ENCODE assay signal across 29 cellular contexts in the genomic region with DNA sequence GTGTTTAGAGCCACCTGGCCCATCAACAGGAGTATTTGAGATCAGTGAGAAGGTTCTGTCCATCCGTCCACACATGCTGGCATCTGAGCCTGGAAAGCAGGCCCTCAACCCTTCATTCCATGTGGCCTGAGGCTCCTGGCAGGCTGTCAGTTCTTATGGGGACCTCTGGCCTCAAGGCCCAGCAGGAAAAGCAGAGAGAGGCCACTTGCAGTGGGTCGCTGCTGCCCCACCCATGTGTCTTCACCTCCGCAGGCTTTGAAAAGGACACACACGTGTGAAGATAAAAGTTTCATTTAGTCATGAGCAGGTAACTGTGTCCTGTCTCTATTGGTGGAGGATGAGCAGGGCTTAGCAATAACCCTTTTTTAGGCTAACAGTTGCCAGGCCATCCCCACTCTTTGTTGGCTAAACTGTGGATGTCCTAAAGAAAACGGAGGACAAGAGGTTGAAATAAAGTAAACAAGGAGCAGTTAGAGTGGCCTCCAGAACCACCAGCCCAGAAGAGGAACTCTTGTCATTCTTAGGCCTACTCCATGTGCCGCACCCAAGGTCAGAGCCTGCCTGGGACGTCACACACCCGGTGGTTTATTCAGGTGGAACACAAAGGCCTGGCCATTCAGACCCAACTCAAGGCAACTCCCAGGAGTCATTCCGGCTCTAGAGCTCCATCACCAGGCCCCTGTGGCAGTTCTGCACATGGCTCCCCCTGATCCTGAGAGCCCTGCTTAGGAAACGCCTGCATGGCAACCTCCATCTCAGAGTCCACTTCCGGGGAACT.
"Had no signal": no experiment of that assay in that cellular context is flagged by ENCODE, and none has a peak within 500 bp of the region (broad histone marks: within the 10 kb centered on the region; RNA-seq: fewer than 3 reads in every experiment).

No MANE protein-coding gene starts in this region.

- H3K36me3 Mint-ChIP-seq: mesothelial cell of epicardium; naive B cell; natural killer cell treated with Interleukin-12 subunit alpha and Interleukin-12 subunit beta and Interleukin-15 and Interleukin-18, amount 100 ng/mL, for 72 hours; neural progenitor cell; stimulated activated memory B cell treated with anti-CD40 and anti-IgM and Interleukin-4, amounts not matched to agents 10 μg/mL and 1 μg/mL and 100 μg/mL, for 72 hours had no signal

- H3K9me3 Mint-ChIP-seq: central memory CD8-positive, alpha-beta T cell; dendritic cell treated with granulocyte-macrophage colony-stimulating factor and Interleukin-4, amounts not matched to agents 40 ng/mL and 50 ng/mL, for 4 days; mesothelial cell of epicardium; naive B cell; natural killer cell treated with Interleukin-12 subunit alpha and Interleukin-12 subunit beta and Interleukin-15 and Interleukin-18, amount 100 ng/mL, for 72 hours; stimulated activated memory B cell treated with anti-CD40 and anti-IgM and Interleukin-4, amounts not matched to agents 10 μg/mL and 1 μg/mL and 100 μg/mL, for 72 hours had no signal

- H3K4me3 ChIP-seq: colonic mucosa, esophagus muscularis mucosa, gastroesophageal sphincter, heart left ventricle, hepatocyte, mucosa of descending colon, neural progenitor cell, psoas muscle, smooth muscle cell, testis, transverse colon, vagina had no signal

- H3K4me3 Mint-ChIP-seq: central memory CD8-positive, alpha-beta T cell; dendritic cell treated with granulocyte-macrophage colony-stimulating factor and Interleukin-4, amounts not matched to agents 40 ng/mL and 50 ng/mL, for 4 days; mesothelial cell of epicardium; naive B cell; natural killer cell treated with Interleukin-12 subunit alpha and Interleukin-12 subunit beta and Interleukin-15 and Interleukin-18, amount 100 ng/mL, for 72 hours; neural progenitor cell; stimulated activated memory B cell treated with anti-CD40 and anti-IgM and Interleukin-4, amounts not matched to agents 10 μg/mL and 1 μg/mL and 100 μg/mL, for 72 hours had no signal

- H3K36me3 ChIP-seq: colonic mucosa, esophagus muscularis mucosa, gastroesophageal sphincter, heart left ventricle, neural progenitor cell, transverse colon, vagina had no signal

- H3K27me3 Mint-ChIP-seq: dendritic cell treated with granulocyte-macrophage colony-stimulating factor and Interleukin-4, amounts not matched to agents 40 ng/mL and 50 ng/mL, for 4 days; natural killer cell treated with Interleukin-12 subunit alpha and Interleukin-12 subunit beta and Interleukin-15 and Interleukin-18, amount 100 ng/mL, for 72 hours had no signal

- H3K4me1 ChIP-seq: colonic mucosa, esophagus muscularis mucosa, foreskin keratinocyte, gastroesophageal sphincter, heart left ventricle, neural progenitor cell, psoas muscle, testis, transverse colon, vagina had no signal

- DNase-seq: colonic mucosa; effector CD8-positive, alpha-beta T cell; foreskin keratinocyte; left cardiac atrium; left ventricle myocardium superior; mesenchymal stem cell; mucosa of descending colon; naive B cell; nucleus accumbens; stimulated activated CD4-positive, alpha-beta T cell treated with anti-CD3 and anti-CD28 coated beads, Interleukin-2, amount 100 ng/mL, for 24 hours; stimulated activated CD4-positive, alpha-beta T cell treated with anti-CD3 and anti-CD28 coated beads, Interleukin-4, amount 100 ng/mL, for 24 hours; stimulated activated naive CD8-positive, alpha-beta T cell treated with anti-CD3 and anti-CD28 coated beads, Interleukin-15, Interleukin-2, amounts not matched to agents 100 U/mL and 50 U/mL, for 24 hours; substantia nigra; testis; transverse colon had no signal

- ATAC-seq: foreskin keratinocyte; gastroesophageal sphincter; heart left ventricle; left cardiac atrium; left ventricle myocardium superior; mucosa of descending colon; natural killer cell treated with Interleukin-12 subunit alpha and Interleukin-12 subunit beta and Interleukin-15 and Interleukin-18, amount 100 ng/mL, for 72 hours; psoas muscle; sciatic nerve; stimulated activated memory B cell treated with anti-CD40 and anti-IgM and Interleukin-4, amounts not matched to agents 10 μg/mL and 1 μg/mL and 100 μg/mL, for 72 hours; stimulated activated naive CD8-positive, alpha-beta T cell treated with anti-CD3 and anti-CD28 coated beads, Interleukin-15, Interleukin-2, amounts not matched to agents 100 U/mL and 50 U/mL, for 24 hours had no signal

- H3K27ac Mint-ChIP-seq: dendritic cell treated with granulocyte-macrophage colony-stimulating factor and Interleukin-4, amounts not matched to agents 40 ng/mL and 50 ng/mL, for 4 days; mesothelial cell of epicardium; naive B cell; natural killer cell treated with Interleukin-12 subunit alpha and Interleukin-12 subunit beta and Interleukin-15 and Interleukin-18, amount 100 ng/mL, for 72 hours; stimulated activated memory B cell treated with anti-CD40 and anti-IgM and Interleukin-4, amounts not matched to agents 10 μg/mL and 1 μg/mL and 100 μg/mL, for 72 hours had no signal

- H3K27me3 ChIP-seq: colonic mucosa, foreskin keratinocyte, hepatocyte, neural progenitor cell, testis, transverse colon, vagina had no signal

- H3K4me1 Mint-ChIP-seq: mesothelial cell of epicardium; naive B cell; stimulated activated memory B cell treated with anti-CD40 and anti-IgM and Interleukin-4, amounts not matched to agents 10 μg/mL and 1 μg/mL and 100 μg/mL, for 72 hours had no signal

- H3K9me3 ChIP-seq: colonic mucosa, esophagus muscularis mucosa, gastroesophageal sphincter, heart left ventricle, mucosa of descending colon, psoas muscle, testis, transverse colon, vagina had no signal

- H3K27ac ChIP-seq: colonic mucosa, esophagus muscularis mucosa, foreskin keratinocyte, gastroesophageal sphincter, heart left ventricle, hepatocyte, neural progenitor cell, psoas muscle, testis, transverse colon, vagina had no signal
